ENCODE assay signal across 8 cellular contexts in the genomic region with DNA sequence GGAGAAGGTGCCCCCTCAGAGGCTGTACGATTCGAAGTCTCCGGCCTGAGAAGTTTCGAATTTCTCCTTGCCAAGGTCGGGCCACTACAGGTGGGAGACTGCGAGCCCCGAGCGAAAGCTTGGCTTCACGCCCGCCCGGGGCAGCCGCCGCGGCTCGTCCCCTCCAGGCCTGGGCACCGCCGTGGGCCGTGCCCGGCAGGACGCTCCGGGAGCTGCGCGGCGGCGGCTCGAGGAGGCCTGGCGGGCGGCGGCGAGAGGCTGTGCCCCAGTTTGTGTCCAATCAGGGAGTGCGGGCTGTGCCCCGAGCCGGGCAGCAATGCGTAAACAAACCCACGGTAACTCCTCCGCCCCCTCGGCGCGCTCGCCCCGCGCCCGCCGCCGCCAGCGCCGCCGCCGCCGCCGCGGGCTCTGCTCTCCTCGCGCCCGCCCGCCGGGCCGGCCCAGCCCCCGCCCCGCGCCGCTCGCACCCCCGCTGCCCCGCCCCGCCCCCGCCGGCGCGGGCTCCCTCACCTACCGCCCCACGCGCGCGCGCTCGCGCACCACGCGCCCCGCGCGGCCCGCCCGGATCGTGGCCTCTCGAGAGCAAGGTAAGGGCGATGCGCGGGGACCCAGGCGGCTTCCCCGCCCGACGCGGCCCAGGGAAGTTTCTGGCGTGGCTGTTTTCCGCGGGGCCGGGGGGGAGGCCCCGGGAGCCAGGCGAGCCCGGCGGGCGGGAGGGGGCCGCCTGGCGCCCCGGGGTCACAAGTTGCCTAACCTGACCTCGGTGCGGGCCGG. TPM values are rescaled to one million over a fixed set of nuclear protein-coding genes. Genes with fewer than 3 reads are reported as not detected.
DNase-seq lines count a peak whose midpoint lies in the region; ATAC-seq, FAIRE-seq and TF ChIP-seq lines count a peak whose summit lies in the region.

No MANE protein-coding gene starts in this region.

- H3K27me3 ChIP-seq in HUES48 (ENCODE audit: control insufficient read depth, insufficient read depth, low read length) (peaks cover 93% of the 10 kb centered on the region), astrocyte (ENCODE audit: insufficient read depth, low read length) (no peaks in the 10 kb centered on the region), right cardiac atrium (ENCODE audit: control insufficient read depth, insufficient read depth) (no peaks in the 10 kb centered on the region), psoas muscle (ENCODE audit: insufficient read depth in 3 of 3, low read length in 2 of 3) (no peaks in the 10 kb centered on the region)

- peaks cover 33% of the 10 kb centered on the region for H3K4me1 Mint-ChIP-seq in T-helper 2 cell treated with Interferon-gamma antibody and Interleukin-4, amounts not matched to agents 5 μg/mL and 100 μg/mL, for 36 hours (ENCODE audit: low read depth)
- H3K4me1 Mint-ChIP-seq in astrocyte (ENCODE audit: low read depth, unreplicated experiment) = peaks cover 11% of the 10 kb centered on the region

- H3K4me3 Mint-ChIP-seq in T-helper 2 cell treated with Interferon-gamma antibody and Interleukin-4, amounts not matched to agents 5 μg/mL and 100 μg/mL, for 36 hours = peak overlapping the region; percentile 81
- peak overlapping the region; percentile 85 for H3K4me3 Mint-ChIP-seq in astrocyte (ENCODE audit: unreplicated experiment)

- H3K4me3 ChIP-seq in HUES48 (ENCODE audit: low read depth, low read length) = peak overlapping the region; percentile 72
- H3K4me3 ChIP-seq in astrocyte (ENCODE audit: insufficient read depth, low read depth, low read length) = peak overlapping the region; percentile 75
- H3K4me3 ChIP-seq in right cardiac atrium (ENCODE audit: low read length) = peak overlapping the region; percentile 99
- peak overlapping the region; percentile 98 for H3K4me3 ChIP-seq in psoas muscle

- TF ChIP-seq CTCF in astrocyte (IDR thresholded peaks at IDR 0.05; ENCODE audit: insufficient read depth, low read depth, low read length) = no peak
- TF ChIP-seq CTCF in psoas muscle (IDR thresholded peaks at IDR 0.05) = no peak

- H3K4me1 ChIP-seq in HUES48 (ENCODE audit: control insufficient read depth, insufficient read depth, low read length) (0 out of 2 replicates have a peak, but pooled peaks cover 3% of the 10 kb centered on the region), astrocyte (ENCODE audit: insufficient read depth, low read length) (no peaks in the 10 kb centered on the region), right cardiac atrium (ENCODE audit: control insufficient read depth, insufficient read depth, low read length) (peaks cover 4% of the 10 kb centered on the region), psoas muscle (peaks cover 31% of the 10 kb centered on the region)

- peak; percentile 61 for ATAC-seq in GM21381 (IDR thresholded peaks at IDR 0.05; ENCODE audit: unreplicated experiment)
- ATAC-seq in right cardiac atrium = peak; percentile 82 to 83
- peak; percentile 78 to 85 (median 84) for ATAC-seq in psoas muscle

- H3K9ac ChIP-seq in HUES48 (ENCODE audit: low read depth, low read length) = no peak overlapping the region
- peak overlapping the region; percentile 87 for H3K9ac ChIP-seq in astrocyte (ENCODE audit: low read length)

- FAIRE-seq in astrocyte (lab: Jason Lieb, UNC) = no peak

- H3K36me3 Mint-ChIP-seq in T-helper 2 cell treated with Interferon-gamma antibody and Interleukin-4, amounts not matched to agents 5 μg/mL and 100 μg/mL, for 36 hours (ENCODE audit: low read depth) = peaks cover 2% of the 10 kb centered on the region
- H3K36me3 Mint-ChIP-seq in astrocyte (ENCODE audit: low read depth, unreplicated experiment) = no peaks in the 10 kb centered on the region

- H3K27ac Mint-ChIP-seq in T-helper 2 cell treated with Interferon-gamma antibody and Interleukin-4, amounts not matched to agents 5 μg/mL and 100 μg/mL, for 36 hours = peak overlapping the region; percentile 79
- H3K27ac Mint-ChIP-seq in astrocyte (ENCODE audit: unreplicated experiment) = no peak overlapping the region

- H3K36me3 ChIP-seq in HUES48 (ENCODE audit: control insufficient read depth, insufficient read depth, low read length) = no peaks in the 10 kb centered on the region
- no peaks in the 10 kb centered on the region for H3K36me3 ChIP-seq in astrocyte (ENCODE audit: insufficient read depth, low read length)
- no peaks in the 10 kb centered on the region for H3K36me3 ChIP-seq in psoas muscle (ENCODE audit: insufficient read depth in 1 of 2, low read depth in 1 of 2)

- no peak overlapping the region for H3K27ac ChIP-seq in HUES48 (ENCODE audit: low read depth, low read length)
- H3K27ac ChIP-seq in astrocyte (ENCODE audit: low read depth, low read length) = peak overlapping the region; percentile 79
- H3K27ac ChIP-seq in right cardiac atrium (ENCODE audit: low read length) = peak overlapping the region; percentile 85
- peak overlapping the region; percentile 99 for H3K27ac ChIP-seq in psoas muscle

- peak; percentile 45 for DNase-seq in DMS153 treated with DMSO at 0.1 percent for 48 hours (lab: John Stamatoyannopoulos, UW; ENCODE audit: unreplicated experiment)
- DNase-seq in T-helper 2 cell treated with Interferon-gamma antibody and Interleukin-4, amounts not matched to agents 5 μg/mL and 100 μg/mL, for 36 hours (ENCODE audit: low spot score) = peak; percentile 72
- DNase-seq in astrocyte (ENCODE audit: low read depth) = peak; percentile 20
- peak; percentile 78 to 92 (median 90) for DNase-seq in right cardiac atrium
- DNase-seq in psoas muscle = peak; percentile 81 to 92
- peak; percentile 73 for DNase-seq in ureter (ENCODE audit: low spot score)

- intact Hi-C loops in right cardiac atrium (cut with DNase I) (loop anchor here in 1 of 4 donors (5.0 kb wide), 1 partner anchor 60 kb away; the partner anchor contains the start of gene PCGF5), psoas muscle (cut with DNase I) (loop anchor here (2.0 to 5.0 kb wide), 3 partner anchors 35 to 60 kb away; partner anchors contain the start of gene PCGF5 (in 2 of the 2))

- under 1% methylated on average over 107 of the region's 110 CpGs for WGBS in right cardiac atrium
- WGBS in psoas muscle, 3 donors = 0 to 1% (median 0%) methylated on average over 34 to 110 of the region's 110 CpGs

- H4K20me1 ChIP-seq in astrocyte (ENCODE audit: insufficient read depth, low read length) = peaks cover 3% of the 10 kb centered on the region

- peaks cover 13% of the 10 kb centered on the region for H3K79me2 ChIP-seq in astrocyte (ENCODE audit: insufficient read depth, low read length)

- H3K27me3 Mint-ChIP-seq in T-helper 2 cell treated with Interferon-gamma antibody and Interleukin-4, amounts not matched to agents 5 μg/mL and 100 μg/mL, for 36 hours (ENCODE audit: low read depth) = peaks cover 3% of the 10 kb centered on the region
- peaks cover 12% of the 10 kb centered on the region for H3K27me3 Mint-ChIP-seq in astrocyte (ENCODE audit: low read depth, unreplicated experiment)

- no peaks in the 10 kb centered on the region for H3K9me3 Mint-ChIP-seq in T-helper 2 cell treated with Interferon-gamma antibody and Interleukin-4, amounts not matched to agents 5 μg/mL and 100 μg/mL, for 36 hours
- peaks cover 1% of the 10 kb centered on the region for H3K9me3 Mint-ChIP-seq in astrocyte (ENCODE audit: unreplicated experiment)

- peak overlapping the region; percentile 93 for H3K4me2 ChIP-seq in astrocyte (ENCODE audit: low read length)

- H3K9me3 ChIP-seq in HUES48 (ENCODE audit: control insufficient read depth, insufficient read depth, low read length) (no peaks in the 10 kb centered on the region), astrocyte (ENCODE audit: insufficient read depth, low read depth, low read length) (no peaks in the 10 kb centered on the region), right cardiac atrium (ENCODE audit: control insufficient read depth, low read length) (no peaks in the 10 kb centered on the region), psoas muscle (no peaks in the 10 kb centered on the region)

- H2AFZ ChIP-seq in astrocyte (ENCODE audit: low read depth, low read length) = peak overlapping the region; percentile 85

RNA-seq across cellular contexts. Expression of gene PCGF5, which starts 57.8 kb away (rescaled TPM):
- total RNA-seq in astrocyte (28.2 and 31.5 TPM in 2 replicates), right cardiac atrium (10 to 100 TPM; 55.1 to 77.1 (median 59.6) TPM), psoas muscle (10 to 100 TPM; 30.3 to 85.2 (median 57.4) TPM), ureter (46.3 TPM)
- polyA plus RNA-seq in right cardiac atrium (40.2 TPM), psoas muscle (100 to 1,000 TPM in 1 of 3 donors, 10 to 100 TPM in 2; 56.5 to 126 (median 57.8) TPM)

Comparison
In these comparisons a context has a peak if more than half of its experiments do, and no peak if none do; other contexts are left out.
1. DNase-seq: peak in every context shown above with its lines; median percentile 90 in right cardiac atrium; 86 in psoas muscle; 73 in ureter; 72 in T-helper 2 cell treated with Interferon-gamma antibody and Interleukin-4, amounts not matched to agents 5 μg/mL and 100 μg/mL, for 36 hours; 45 in DMS153 treated with DMSO at 0.1 percent for 48 hours; 20 in astrocyte.